ENCODE assay signal across 2 cellular contexts in genomic region chr10:101022967-101023705, GRCh38.
TF ChIP-seq lines count a peak whose summit lies in the region.

No MANE protein-coding gene starts in this region.

TF ChIP-seq in HEK293, 187 proteins besides CTCF, POLR2A, EP300 and RAD21:
- TF ChIP-seq ZNF121 (tag by site-specific recombination; IDR thresholded peaks at IDR 0.05) = peak; percentile 91
- no peak for TF ChIP-seq ZNF664 (tag by site-specific recombination; IDR thresholded peaks at IDR 0.05)
- TF ChIP-seq, protein P1, sequence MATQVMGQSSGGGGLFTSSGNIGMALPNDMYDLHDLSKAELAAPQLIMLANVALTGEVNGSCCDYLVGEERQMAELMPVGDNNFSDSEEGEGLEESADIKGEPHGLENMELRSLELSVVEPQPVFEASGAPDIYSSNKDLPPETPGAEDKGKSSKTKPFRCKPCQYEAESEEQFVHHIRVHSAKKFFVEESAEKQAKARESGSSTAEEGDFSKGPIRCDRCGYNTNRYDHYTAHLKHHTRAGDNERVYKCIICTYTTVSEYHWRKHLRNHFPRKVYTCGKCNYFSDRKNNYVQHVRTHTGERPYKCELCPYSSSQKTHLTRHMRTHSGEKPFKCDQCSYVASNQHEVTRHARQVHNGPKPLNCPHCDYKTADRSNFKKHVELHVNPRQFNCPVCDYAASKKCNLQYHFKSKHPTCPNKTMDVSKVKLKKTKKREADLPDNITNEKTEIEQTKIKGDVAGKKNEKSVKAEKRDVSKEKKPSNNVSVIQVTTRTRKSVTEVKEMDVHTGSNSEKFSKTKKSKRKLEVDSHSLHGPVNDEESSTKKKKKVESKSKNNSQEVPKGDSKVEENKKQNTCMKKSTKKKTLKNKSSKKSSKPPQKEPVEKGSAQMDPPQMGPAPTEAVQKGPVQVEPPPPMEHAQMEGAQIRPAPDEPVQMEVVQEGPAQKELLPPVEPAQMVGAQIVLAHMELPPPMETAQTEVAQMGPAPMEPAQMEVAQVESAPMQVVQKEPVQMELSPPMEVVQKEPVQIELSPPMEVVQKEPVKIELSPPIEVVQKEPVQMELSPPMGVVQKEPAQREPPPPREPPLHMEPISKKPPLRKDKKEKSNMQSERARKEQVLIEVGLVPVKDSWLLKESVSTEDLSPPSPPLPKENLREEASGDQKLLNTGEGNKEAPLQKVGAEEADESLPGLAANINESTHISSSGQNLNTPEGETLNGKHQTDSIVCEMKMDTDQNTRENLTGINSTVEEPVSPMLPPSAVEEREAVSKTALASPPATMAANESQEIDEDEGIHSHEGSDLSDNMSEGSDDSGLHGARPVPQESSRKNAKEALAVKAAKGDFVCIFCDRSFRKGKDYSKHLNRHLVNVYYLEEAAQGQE (tag by site-specific recombination; IDR thresholded peaks at IDR 0.05) = peak; percentile 56

TF ChIP-seq in K562, 482 proteins besides CTCF, POLR2A, EP300 and RAD21:
- TF ChIP-seq ZNF121 (CRISPR knock-in tag; conservative IDR thresholded peaks at IDR 0.05) = peak; percentile 68
- TF ChIP-seq CREM (IDR thresholded peaks at IDR 0.05; ENCODE audit: low read depth) = no peak
- no peak for TF ChIP-seq ZNF561 (CRISPR knock-in tag; conservative IDR thresholded peaks at IDR 0.05)
- no peak for TF ChIP-seq ZNF785 (CRISPR knock-in tag; IDR thresholded peaks at IDR 0.05)
- TF ChIP-seq SRSF3 (IDR thresholded peaks at IDR 0.05; ENCODE audit: insufficient read depth, low read length) = no peak
- TF ChIP-seq GATA2 (CRISPR knock-in tag; IDR thresholded peaks at IDR 0.05) = no peak
TF ChIP-seq in K562: peak in this region for 1.
